Comparison of ENCODE assay signal across 8 cellular contexts in the genomic region with DNA sequence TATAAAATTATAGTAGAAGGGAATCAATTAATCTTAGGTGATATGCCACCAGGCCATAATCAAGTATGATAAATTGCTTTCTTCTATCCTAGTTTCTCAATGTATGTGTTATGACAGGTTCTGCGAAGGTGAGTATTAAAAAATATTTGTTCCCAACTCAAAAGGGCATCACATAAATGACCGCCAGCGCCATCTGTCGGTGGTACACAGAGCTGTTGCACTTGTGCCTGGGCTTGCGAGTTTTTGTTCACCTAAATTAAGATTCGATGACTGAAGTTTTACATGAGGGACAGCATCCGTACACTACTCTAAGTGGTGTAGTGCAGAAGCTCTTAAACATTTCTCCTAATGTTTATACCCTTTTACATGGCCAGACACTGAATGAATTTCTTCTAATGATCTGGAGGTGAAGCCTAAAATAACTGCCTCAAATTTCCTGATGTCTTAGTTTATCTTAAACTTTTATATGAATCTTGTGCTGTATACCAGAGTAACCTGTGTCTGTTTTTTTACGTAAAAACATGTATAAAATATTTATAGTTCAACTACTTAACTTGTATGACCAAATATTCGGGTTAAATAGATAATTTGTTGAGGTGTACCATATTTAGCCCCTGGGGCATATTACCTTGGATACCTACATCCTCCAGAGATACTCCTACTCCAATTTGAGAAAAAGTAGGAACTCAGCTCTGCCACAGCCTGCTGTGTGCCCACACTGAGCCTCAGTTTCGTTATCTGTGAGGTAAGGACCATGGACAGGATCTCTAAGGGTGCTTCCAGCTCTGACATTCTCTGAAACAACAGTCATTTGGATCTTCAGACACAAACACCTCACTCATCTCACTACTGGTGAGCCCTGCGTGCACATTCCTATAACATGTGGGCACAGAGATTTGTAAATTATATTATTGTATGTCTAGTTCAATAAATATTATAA.
DNase-seq lines count a peak whose midpoint lies in the region; ATAC-seq and TF ChIP-seq lines count a peak whose summit lies in the region.

No MANE protein-coding gene starts in this region.

- no peaks in the 10 kb centered on the region for H3K36me3 ChIP-seq in ovary

- intact Hi-C loops in ovary (cut with DNase I), result no loop called here

- WGBS in ovary, 3 donors, result 66 to 68% (median 67%) methylated on average over 11 of the region's 11 CpGs

- no peaks in the 10 kb centered on the region for H3K4me1 ChIP-seq in ovary (ENCODE audit: insufficient read depth)

- H3K4me3 ChIP-seq in fibroblast of pulmonary artery (replicated peaks; ENCODE audit: low read depth, low read length) (no peak overlapping the region), ovary (no peak overlapping the region)

- TF ChIP-seq POLR2A in ovary (IDR thresholded peaks at IDR 0.05), result no peak

- DNase-seq in activated CD4-positive, CD25-positive, alpha-beta regulatory T cell treated with anti-CD3 and anti-CD28 coated beads, Interleukin-2, amount 50 U/mL, for 72 hours, result peak; percentile 28
- peak; percentile 7 for DNase-seq in HuH-7.5 (ENCODE audit: low spot score)
- peak; percentile 70 for DNase-seq in fibroblast of pulmonary artery (ENCODE audit: low read depth)
- peak; percentile 11 to 65 (median 40) for DNase-seq in ovary
- no peak for DNase-seq in T1000 (lab: John Stamatoyannopoulos, UW)
- no peak for DNase-seq in hepatic stellate cell (ENCODE audit: low spot score)

- no peak overlapping the region for H3K27ac ChIP-seq in ovary

- no peak for ATAC-seq in activated CD4-positive, CD25-positive, alpha-beta regulatory T cell treated with anti-CD3 and anti-CD28 coated beads, Interleukin-2, amount 50 U/mL, for 24 hours
- peak; percentile 78 for ATAC-seq in SK-N-SH treated with all-trans-retinoic acid at 6 μM for 48 hours

- H3K9me3 ChIP-seq in ovary, result no peaks in the 10 kb centered on the region

- no peak for TF ChIP-seq EP300 in ovary (IDR thresholded peaks at IDR 0.05)

- no peaks in the 10 kb centered on the region for H3K27me3 ChIP-seq in ovary

- TF ChIP-seq CTCF in fibroblast of pulmonary artery (IDR thresholded peaks at IDR 0.05; ENCODE audit: low read length, missing control alignments), result peak; percentile 81
- no peak for TF ChIP-seq CTCF in ovary (IDR thresholded peaks at IDR 0.05)

TF ChIP-seq in SK-N-SH treated with all-trans-retinoic acid at 6 μM for 48 hours, 23 proteins besides CTCF, POLR2A, EP300 and RAD21:
- TF ChIP-seq POU6F1 (CRISPR knock-in tag; IDR thresholded peaks at IDR 0.05; ENCODE audit: borderline replicate concordance, low read depth) (no peak), OSR1 (CRISPR knock-in tag; IDR thresholded peaks at IDR 0.05) (no peak)
TF ChIP-seq in SK-N-SH treated with all-trans-retinoic acid at 6 μM for 48 hours: peak in this region for 0.

Comparison
In these comparisons a context has a peak if more than half of its experiments do, and no peak if none do; other contexts are left out.
1. DNase-seq: peak in activated CD4-positive, CD25-positive, alpha-beta regulatory T cell treated with anti-CD3 and anti-CD28 coated beads, Interleukin-2, amount 50 U/mL, for 72 hours (single experiment), HuH-7.5 (single experiment), fibroblast of pulmonary artery (single experiment) and ovary (5 of 5); none in T1000 (single experiment) and hepatic stellate cell (single experiment).